ENCODE assay signal across 10 cellular contexts in genomic region chr11:109783842-109784241, GRCh38.
DNase-seq lines count a peak whose midpoint lies in the region; ATAC-seq and TF ChIP-seq lines count a peak whose summit lies in the region.
"Had no signal": no experiment of that assay in that cellular context is flagged by ENCODE, and none has a peak within 500 bp of the region (broad histone marks: within the 10 kb centered on the region; RNA-seq: fewer than 3 reads in every experiment).

No MANE protein-coding gene starts in this region.

- peak; percentile 95 for ATAC-seq in GM19452 (IDR thresholded peaks at IDR 0.05; ENCODE audit: unreplicated experiment)
- peak; percentile 74 for ATAC-seq in HG03025 (IDR thresholded peaks at IDR 0.05; ENCODE audit: low FRiP score, unreplicated experiment)
- ATAC-seq: Right ventricle myocardium inferior had no signal

- H3K27me3 ChIP-seq in GM06990 (replicated peaks; ENCODE audit: control insufficient read depth, insufficient read depth, low read length): no peaks in the 10 kb centered on the region
- H3K27me3 ChIP-seq: testis had no signal

- H3K27me3 Mint-ChIP-seq in activated naive CD4-positive, alpha-beta T cell treated with anti-CD3 and anti-CD28 coated beads for 36 hours (ENCODE audit: low read depth): no peaks in the 10 kb centered on the region

- peak; percentile 50 for DNase-seq in GM06990 (ENCODE audit: extremely low read depth, insufficient read length)
- DNase-seq in NCI-H2171 (lab: John Stamatoyannopoulos, UW): peak; percentile 18
- DNase-seq in DMS114 treated with DMSO at 0.1 percent for 48 hours (lab: John Stamatoyannopoulos, UW; ENCODE audit: unreplicated experiment): no peak
- DNase-seq in activated naive CD4-positive, alpha-beta T cell treated with anti-CD3 and anti-CD28 coated beads for 36 hours: no peak
- DNase-seq in NCI-H1694 (lab: John Stamatoyannopoulos, UW): no peak
- DNase-seq in 8988T: no peak
- DNase-seq: testis had no signal

- CTCF ChIA-PET in activated naive CD4-positive, alpha-beta T cell treated with anti-CD3 and anti-CD28 coated beads for 36 hours (lab: Charles Lee): no interaction called here

- H3K4me3 ChIP-seq in GM06990 (replicated peaks; ENCODE audit: low read depth, low read length): no peak overlapping the region
- H3K4me3 ChIP-seq: testis had no signal

- H3K36me3 Mint-ChIP-seq in activated naive CD4-positive, alpha-beta T cell treated with anti-CD3 and anti-CD28 coated beads for 36 hours (ENCODE audit: low read depth): no peaks in the 10 kb centered on the region

- H3K36me3 ChIP-seq in GM06990 (ENCODE audit: control insufficient read depth, insufficient read depth, low read length): no peaks in the 10 kb centered on the region

- TF ChIP-seq CTCF in GM06990 (IDR thresholded peaks at IDR 0.05; ENCODE audit: insufficient read depth, low read length, poor library complexity, severe bottlenecking): no peak

- H3K4me1 Mint-ChIP-seq in activated naive CD4-positive, alpha-beta T cell treated with anti-CD3 and anti-CD28 coated beads for 36 hours (ENCODE audit: low read depth): no peaks in the 10 kb centered on the region

- no peak overlapping the region for H3K4me3 Mint-ChIP-seq in activated naive CD4-positive, alpha-beta T cell treated with anti-CD3 and anti-CD28 coated beads for 36 hours

- no peak overlapping the region for H3K27ac Mint-ChIP-seq in activated naive CD4-positive, alpha-beta T cell treated with anti-CD3 and anti-CD28 coated beads for 36 hours

- H3K9me3 Mint-ChIP-seq in activated naive CD4-positive, alpha-beta T cell treated with anti-CD3 and anti-CD28 coated beads for 36 hours: no peaks in the 10 kb centered on the region

- intact Hi-C loops in activated naive CD4-positive, alpha-beta T cell treated with anti-CD3 and anti-CD28 coated beads for 36 hours (cut with micrococcal nuclease): no loop called here

Comparison
In these comparisons a context has a peak if more than half of its experiments do, and no peak if none do; other contexts are left out.
1. DNase-seq: peak in GM06990 (single experiment) and NCI-H2171 (single experiment); none in DMS114 treated with DMSO at 0.1 percent for 48 hours (single experiment), activated naive CD4-positive, alpha-beta T cell treated with anti-CD3 and anti-CD28 coated beads for 36 hours (single experiment), NCI-H1694 (single experiment) and 8988T (single experiment).